18 cellular contexts compared by ENCODE assay signal in the genomic region with DNA sequence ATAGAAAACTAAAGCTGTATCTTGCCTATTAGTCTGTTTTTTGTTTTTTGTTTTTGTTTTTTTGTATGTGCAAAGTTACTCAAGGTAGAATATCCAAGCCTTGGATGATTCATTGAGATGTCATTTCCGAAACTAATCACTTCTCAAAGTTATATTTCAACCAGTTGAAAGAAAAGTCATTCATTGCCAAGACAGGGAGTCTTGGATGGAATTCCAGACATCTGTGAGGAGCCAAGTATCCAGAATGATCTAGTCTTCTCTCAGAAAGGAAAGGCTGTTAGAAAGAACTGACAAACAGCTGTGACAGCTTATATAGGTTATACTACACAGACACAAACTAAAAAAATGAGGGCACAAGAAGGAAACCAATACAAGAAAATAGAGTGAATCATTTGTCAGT.
A peak's percentile ranks its signal among the peaks of the same experiment; 100 is the strongest.
DNase-seq lines count a peak whose midpoint lies in the region; ATAC-seq, FAIRE-seq and TF ChIP-seq lines count a peak whose summit lies in the region.
"Had no signal": no experiment of that assay in that cellular context is flagged by ENCODE, and none has a peak within 500 bp of the region (broad histone marks: within the 10 kb centered on the region; RNA-seq: fewer than 3 reads in every experiment).

No MANE protein-coding gene starts in this region.

- ATAC-seq in foreskin keratinocyte, result peak; percentile 10
- ATAC-seq: HCT116, Panc1 had no signal

- no peaks in the 10 kb centered on the region for H3K4me1 Mint-ChIP-seq in progenitor cell of endocrine pancreas (ENCODE audit: low read depth)

- no peak for TF ChIP-seq CTCF in foreskin keratinocyte (conservative IDR thresholded peaks at IDR 0.05)
- no peak for TF ChIP-seq CTCF in progenitor cell of endocrine pancreas (IDR thresholded peaks at IDR 0.05; ENCODE audit: unreplicated experiment)

- no peaks in the 10 kb centered on the region for H3K27me3 ChIP-seq in foreskin keratinocyte

- no peak for FAIRE-seq in RCC 7860 (lab: Jason Lieb, UNC)

- H3K27me3 Mint-ChIP-seq in progenitor cell of endocrine pancreas, result peaks cover 3% of the 10 kb centered on the region

- no peak overlapping the region for H3K27ac Mint-ChIP-seq in progenitor cell of endocrine pancreas

- DNase-seq in ELR (ENCODE audit: low read depth), result peak; percentile 26
- peak; percentile 16 for DNase-seq in RCC 7860 (ENCODE audit: low spot score)
- peak; percentile 5 to 41 for DNase-seq in foreskin keratinocyte
- peak; percentile 93 for DNase-seq in renal cortical epithelial cell (ENCODE audit: low read depth)
- no peak for DNase-seq in progenitor cell of endocrine pancreas (ENCODE audit: low spot score, unreplicated experiment)
- DNase-seq in NCI-H510A treated with DMSO at 0.1 percent for 48 hours (lab: John Stamatoyannopoulos, UW), result no peak
- DNase-seq in hepatic stellate cell (ENCODE audit: low spot score), result no peak
- DNase-seq: Calu3, DMS53, GM23248, NCI-H1417 treated with DMSO at 0.1 percent for 48 hours, NCI-H1930, NCI-H2171, NCI-H524, SHP77 treated with DMSO at 0.1 percent for 48 hours had no signal

- H3K27ac ChIP-seq in foreskin keratinocyte, result no peak overlapping the region
- H3K27ac ChIP-seq: GM23248, HL-60 had no signal

- no peak overlapping the region for H3K4me3 Mint-ChIP-seq in progenitor cell of endocrine pancreas (ENCODE audit: low read depth)

- H3K9me3 Mint-ChIP-seq in progenitor cell of endocrine pancreas (ENCODE audit: low read depth), result no peaks in the 10 kb centered on the region

- H3K4me1 ChIP-seq in foreskin keratinocyte, result no peaks in the 10 kb centered on the region

- H3K36me3 Mint-ChIP-seq in progenitor cell of endocrine pancreas (ENCODE audit: insufficient read depth), result no peaks in the 10 kb centered on the region

Comparison
In these comparisons a context has a peak if more than half of its experiments do, and no peak if none do; other contexts are left out.
1. DNase-seq: peak in ELR (single experiment), RCC 7860 (single experiment), foreskin keratinocyte (2 of 2) and renal cortical epithelial cell (single experiment); none in progenitor cell of endocrine pancreas (single experiment), NCI-H510A treated with DMSO at 0.1 percent for 48 hours (single experiment) and hepatic stellate cell (single experiment).